In the genomic region with DNA sequence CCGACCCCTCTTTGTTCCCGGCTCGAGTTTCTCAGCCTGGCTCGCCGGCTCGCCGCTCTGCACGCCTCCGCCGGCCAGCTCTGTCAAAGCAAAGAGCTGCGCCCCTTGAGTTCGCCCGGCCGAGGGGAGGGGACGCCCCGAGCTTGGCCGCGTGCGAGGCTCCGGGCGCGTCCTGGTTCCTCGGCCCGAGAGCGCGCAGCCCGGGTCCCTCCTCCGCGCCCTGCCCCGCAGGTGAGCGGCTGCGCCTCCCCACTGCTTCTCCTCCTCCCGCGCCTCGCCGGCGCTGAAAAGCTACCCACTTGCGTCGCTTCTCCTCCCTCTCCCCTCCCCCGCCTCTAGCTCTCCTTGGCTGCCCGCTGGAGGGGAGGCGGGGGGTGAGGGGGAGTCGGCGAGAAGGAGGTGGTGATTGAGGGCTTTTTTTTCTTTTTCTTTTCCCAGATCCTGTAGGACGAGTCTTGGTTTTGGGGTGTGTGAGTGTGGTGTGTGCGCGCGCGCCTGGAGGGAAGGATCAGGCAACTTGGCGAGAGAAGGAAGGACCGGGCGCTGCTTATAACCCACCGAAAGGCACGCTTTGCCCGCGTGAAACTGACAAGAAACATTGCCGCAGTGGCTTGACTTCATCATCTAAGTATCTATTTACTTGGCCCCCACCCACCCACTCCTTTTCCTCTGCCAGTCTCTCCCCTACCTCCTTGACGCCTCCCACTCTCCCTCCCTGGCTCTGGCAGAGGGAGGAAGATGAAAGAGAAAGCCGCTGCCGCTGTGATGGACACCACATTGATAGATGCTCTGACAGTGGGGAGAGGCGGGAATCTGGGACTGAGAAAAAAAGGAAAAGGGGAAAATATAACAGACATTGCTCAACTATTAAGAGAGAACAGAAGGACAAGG, we compare ENCODE assay signal across 8 cellular contexts. TPM values are rescaled to one million over a fixed set of nuclear protein-coding genes. Genes with fewer than 3 reads are reported as not detected.
A peak's percentile ranks its signal among the peaks of the same experiment; 100 is the strongest.
DNase-seq lines count a peak whose midpoint lies in the region; ATAC-seq and TF ChIP-seq lines count a peak whose summit lies in the region.

A gene (minus strand): TSS at position 261 of the 891 bp plus-strand sequence. CDS start 1,165 bp downstream, outside the sequence.

- H3K4me3 Mint-ChIP-seq in glutamatergic neuron (ENCODE audit: unreplicated experiment) = peak within 1 kb of the TSS; percentile 97

- no peak within 1 kb of the TSS for H3K27ac Mint-ChIP-seq in glutamatergic neuron (ENCODE audit: unreplicated experiment)

- no peaks in the 10 kb centered on the region for H3K36me3 Mint-ChIP-seq in glutamatergic neuron (ENCODE audit: unreplicated experiment)

- peaks cover 25% of the 10 kb centered on the region for H3K4me1 Mint-ChIP-seq in glutamatergic neuron (ENCODE audit: low read depth, unreplicated experiment)

- H3K9me3 Mint-ChIP-seq in glutamatergic neuron (ENCODE audit: unreplicated experiment) = peaks cover 17% of the 10 kb centered on the region

- CTCF ChIA-PET in Panc1 (lab: Charles Lee) = no interaction called here

- peak within 1 kb of the TSS; percentile 32 to 60 for H3K4me3 ChIP-seq in Panc1 (ENCODE audit: low read depth in 2 of 2, low read length in 2 of 2)

- H3K27ac ChIP-seq in Panc1 (ENCODE audit: low read length) = no peak within 1 kb of the TSS

- no peaks in the 10 kb centered on the region for H3K4me1 ChIP-seq in Panc1 (ENCODE audit: control insufficient read depth, insufficient read depth, low read length)

- H3K36me3 ChIP-seq in Panc1 (ENCODE audit: control insufficient read depth, insufficient read depth, low read length) = no peaks in the 10 kb centered on the region

- no peaks in the 10 kb centered on the region for H3K9me3 ChIP-seq in Panc1 (ENCODE audit: control insufficient read depth, insufficient read depth, low read depth, low read length)

- H3K27me3 ChIP-seq in Panc1 (ENCODE audit: control insufficient read depth, insufficient read depth, low read length) = peaks cover 31% of the 10 kb centered on the region

- DNase-seq in Panc1 (ENCODE audit: low read depth, low spot score) (no peak), glutamatergic neuron (peak; percentile 64), renal cortical epithelial cell (ENCODE audit: low read depth) (peak; percentile 31), DMS114 treated with DMSO at 0.1 percent for 48 hours (lab: John Stamatoyannopoulos, UW; ENCODE audit: unreplicated experiment) (no peak), amygdala (lab: John Stamatoyannopoulos, UW) (no peak)
- peak; percentile 49 for DNase-seq in activated effector memory CD4-positive, alpha-beta T cell treated with Interleukin-2 at 50 U/mL for 16 hours

- peak; percentile 35 for ATAC-seq in GM18498 (IDR thresholded peaks at IDR 0.05; ENCODE audit: unreplicated experiment)
- ATAC-seq in HG03066 (IDR thresholded peaks at IDR 0.05; ENCODE audit: low read depth, unreplicated experiment) = peak; percentile 36
- ATAC-seq in Panc1 = peak; percentile 29

- intact Hi-C loops in Panc1 (cut with micrococcal nuclease; ENCODE audit: unreplicated experiment) = no loop called here

- peaks cover 41% of the 10 kb centered on the region for H3K27me3 Mint-ChIP-seq in glutamatergic neuron (ENCODE audit: unreplicated experiment)

- BruUV-seq in Panc1 (replicated peaks; lab: Mats Ljungman, UMichigan) = no TSS peak

- TF ChIP-seq CTCF in Panc1 (IDR thresholded peaks at IDR 0.05) (no peak), glutamatergic neuron (IDR thresholded peaks at IDR 0.05; ENCODE audit: partially characterized antibody, unreplicated experiment) (no peak)

- POLR2A ChIA-PET in Panc1 (lab: Charles Lee) = interaction anchor here (0.7 kb wide), 1 partner anchor 256 kb away, joined by 4 read pairs; no protein-coding TSS in a partner anchor

- in situ Hi-C loops in Panc1 (cut with HindIII; ENCODE audit: low pct_unique_long_range_greater_than_20kb, low sequenced_read_pairs) = no loop called here

RNA-seq across cellular contexts. Expression of the gene that starts here (rescaled TPM):
- 0.54 TPM for total RNA-seq in Panc1 (2021; ENCODE audit: unreplicated experiment)
- polyA plus RNA-seq in Panc1 (2012; ENCODE audit: insufficient read length) = 0.21 TPM
- total RNA-seq in glutamatergic neuron (ENCODE audit: unreplicated experiment) = 0.98 TPM
- total RNA-seq in renal cortical epithelial cell = 0.52 and 18.6 TPM in 2 replicates

Comparison
In these comparisons a context has a peak if more than half of its experiments do, and no peak if none do; other contexts are left out.
1. Peak in ATAC-seq and H3K4me3 ChIP-seq in Panc1; RNA of the gene not detected or under 1 TPM.
2. Peak in DNase-seq in glutamatergic neuron; RNA of the gene not detected or under 1 TPM.
3. DNase-seq: peak in activated effector memory CD4-positive, alpha-beta T cell treated with Interleukin-2 at 50 U/mL for 16 hours (single experiment) and renal cortical epithelial cell (single experiment); none in Panc1 (single experiment), DMS114 treated with DMSO at 0.1 percent for 48 hours (single experiment) and amygdala (0 of 56).
4. Peak in every context shown above with its lines, with median percentiles within 50 percentile points of each other: ATAC-seq.